12 cellular contexts compared by ENCODE assay signal in genomic region chr9:31916591-31917223, GRCh38.
A peak's percentile ranks its signal among the peaks of the same experiment; 100 is the strongest.
DNase-seq lines count a peak whose midpoint lies in the region; ATAC-seq and TF ChIP-seq lines count a peak whose summit lies in the region.
"Had no signal": no experiment of that assay in that cellular context is flagged by ENCODE, and none has a peak within 500 bp of the region (broad histone marks: within the 10 kb centered on the region; RNA-seq: fewer than 3 reads in every experiment).

No MANE protein-coding gene starts in this region.

- H3K9me3 Mint-ChIP-seq in stimulated activated naive CD8-positive, alpha-beta T cell treated with anti-CD3 and anti-CD28 coated beads, Interleukin-15, amount 100 ng/mL, for 72 hours, result no peaks in the 10 kb centered on the region
- H3K9me3 Mint-ChIP-seq: activated naive CD4-positive, alpha-beta T cell treated with anti-CD3 and anti-CD28 coated beads for 36 hours had no signal

- CTCF ChIA-PET in Panc1 (lab: Charles Lee), result no interaction called here

- H3K4me3 ChIP-seq in Panc1 (ENCODE audit: low read depth in 2 of 2, low read length in 2 of 2) (no peak overlapping the region), GM23248 (no peak overlapping the region)
- H3K4me3 ChIP-seq: psoas muscle had no signal

- H3K4me2 ChIP-seq in GM23248 (ENCODE audit: unreplicated experiment), result no peak overlapping the region

- no peak overlapping the region for H3K27ac Mint-ChIP-seq in stimulated activated naive CD8-positive, alpha-beta T cell treated with anti-CD3 and anti-CD28 coated beads, Interleukin-15, amount 100 ng/mL, for 72 hours
- H3K27ac Mint-ChIP-seq: activated naive CD4-positive, alpha-beta T cell treated with anti-CD3 and anti-CD28 coated beads for 36 hours had no signal

- no peak overlapping the region for H2AFZ ChIP-seq in GM23248

- H3K27ac ChIP-seq in Panc1 (ENCODE audit: low read length) (no peak overlapping the region), GM23248 (no peak overlapping the region)
- H3K27ac ChIP-seq: psoas muscle had no signal

- H3K36me3 ChIP-seq in Panc1 (ENCODE audit: control insufficient read depth, insufficient read depth, low read length), result no peaks in the 10 kb centered on the region
- no peaks in the 10 kb centered on the region for H3K36me3 ChIP-seq in GM23248 (ENCODE audit: low read depth)

- 6 to 10% methylated on average over 2 of the region's 2 CpGs for WGBS in GM23248 (ENCODE audit: low coverage in 1 of 2, low lambda C conversion rate in 2 of 2, missing lambda C conversion rate in 2 of 2), 2 experiments

- BruUV-seq in Panc1 (replicated peaks; lab: Mats Ljungman, UMichigan), result no TSS peak

- H4K20me1 ChIP-seq in GM23248 (ENCODE audit: insufficient read depth), result no peaks in the 10 kb centered on the region

- TF ChIP-seq CTCF in Panc1 (IDR thresholded peaks at IDR 0.05), result peak; percentile 25

- no peaks in the 10 kb centered on the region for H3K27me3 Mint-ChIP-seq in stimulated activated naive CD8-positive, alpha-beta T cell treated with anti-CD3 and anti-CD28 coated beads, Interleukin-15, amount 100 ng/mL, for 72 hours

- H3K9me2 ChIP-seq in GM23248 (ENCODE audit: insufficient read depth), result no peaks in the 10 kb centered on the region

- 0 out of 2 replicates have a peak, but pooled peaks cover 3% of the 10 kb centered on the region for H3K9me3 ChIP-seq in Panc1 (ENCODE audit: control insufficient read depth, insufficient read depth, low read depth, low read length)
- H3K9me3 ChIP-seq in GM23248 (ENCODE audit: low read depth), result no peaks in the 10 kb centered on the region

- no peaks in the 10 kb centered on the region for H3F3A ChIP-seq in GM23248 (ENCODE audit: insufficient read depth)

- no peaks in the 10 kb centered on the region for H3K79me2 ChIP-seq in GM23248 (ENCODE audit: insufficient read depth)

- ATAC-seq in GM21529 (IDR thresholded peaks at IDR 0.05; ENCODE audit: unreplicated experiment) (peak; percentile 58), Panc1 (no peak), GM21619 (IDR thresholded peaks at IDR 0.05; ENCODE audit: unreplicated experiment) (no peak), HG03095 (IDR thresholded peaks at IDR 0.05; ENCODE audit: unreplicated experiment) (no peak)
- ATAC-seq in stimulated activated naive CD8-positive, alpha-beta T cell treated with anti-CD3 and anti-CD28 coated beads, Interleukin-15, amount 100 ng/mL, for 72 hours, result no peak
- ATAC-seq: psoas muscle had no signal

- H3K27me3 ChIP-seq in Panc1 (ENCODE audit: control insufficient read depth, insufficient read depth, low read length) (no peaks in the 10 kb centered on the region), GM23248 (replicated peaks; ENCODE audit: insufficient read depth) (no peaks in the 10 kb centered on the region)

- H3K4me1 Mint-ChIP-seq in stimulated activated naive CD8-positive, alpha-beta T cell treated with anti-CD3 and anti-CD28 coated beads, Interleukin-15, amount 100 ng/mL, for 72 hours, result no peaks in the 10 kb centered on the region

- peak; percentile 8 for DNase-seq in ACHN
- DNase-seq in Panc1 (ENCODE audit: low read depth, low spot score), result no peak
- peak; percentile 11 for DNase-seq in iPS DF 4.7 (ENCODE audit: extremely low read depth, low spot score)
- DNase-seq in stimulated activated naive CD8-positive, alpha-beta T cell treated with anti-CD3 and anti-CD28 coated beads, Interleukin-15, amount 100 ng/mL, for 72 hours, result no peak
- DNase-seq in GM23248, result no peak
- DNase-seq: activated naive CD4-positive, alpha-beta T cell treated with anti-CD3 and anti-CD28 coated beads for 36 hours; effector memory CD4-positive, alpha-beta T cell; psoas muscle; SW 1271 had no signal

- H3K9ac ChIP-seq in GM23248, result no peak overlapping the region

- H3K4me3 Mint-ChIP-seq in stimulated activated naive CD8-positive, alpha-beta T cell treated with anti-CD3 and anti-CD28 coated beads, Interleukin-15, amount 100 ng/mL, for 72 hours, result no peak overlapping the region
- H3K4me3 Mint-ChIP-seq: activated naive CD4-positive, alpha-beta T cell treated with anti-CD3 and anti-CD28 coated beads for 36 hours had no signal

- H3K4me1 ChIP-seq in Panc1 (ENCODE audit: control insufficient read depth, insufficient read depth, low read length) (no peaks in the 10 kb centered on the region), GM23248 (ENCODE audit: insufficient read depth) (no peaks in the 10 kb centered on the region)
- H3K4me1 ChIP-seq: psoas muscle had no signal

- POLR2A ChIA-PET in Panc1 (lab: Charles Lee), result no interaction called here

- intact Hi-C loops in Panc1 (cut with micrococcal nuclease; ENCODE audit: unreplicated experiment), result loop anchor here (10.0 kb wide), 1 partner anchor 338 kb away; no protein-coding TSS in a partner anchor

- in situ Hi-C loops in ACHN (cut with HindIII; ENCODE audit: low pct_ligation_motif_present, low pct_unique_long_range_greater_than_20kb, low sequenced_read_pairs), result no loop called here
- in situ Hi-C loops in Panc1 (cut with HindIII; ENCODE audit: low pct_unique_long_range_greater_than_20kb, low sequenced_read_pairs), result no loop called here
- in situ Hi-C loops in GM23248 (cut with MboI), result loop anchor here (25.0 kb wide), 1 partner anchor 1129 kb away; no protein-coding TSS in a partner anchor

Comparison
In these comparisons a context has a peak if more than half of its experiments do, and no peak if none do; other contexts are left out.
1. DNase-seq: peak in ACHN (single experiment) and iPS DF 4.7 (single experiment); none in Panc1 (single experiment), stimulated activated naive CD8-positive, alpha-beta T cell treated with anti-CD3 and anti-CD28 coated beads, Interleukin-15, amount 100 ng/mL, for 72 hours (0 of 2) and GM23248 (single experiment).